Comparison of ENCODE assay signal across 1 cellular context in the genomic region with DNA sequence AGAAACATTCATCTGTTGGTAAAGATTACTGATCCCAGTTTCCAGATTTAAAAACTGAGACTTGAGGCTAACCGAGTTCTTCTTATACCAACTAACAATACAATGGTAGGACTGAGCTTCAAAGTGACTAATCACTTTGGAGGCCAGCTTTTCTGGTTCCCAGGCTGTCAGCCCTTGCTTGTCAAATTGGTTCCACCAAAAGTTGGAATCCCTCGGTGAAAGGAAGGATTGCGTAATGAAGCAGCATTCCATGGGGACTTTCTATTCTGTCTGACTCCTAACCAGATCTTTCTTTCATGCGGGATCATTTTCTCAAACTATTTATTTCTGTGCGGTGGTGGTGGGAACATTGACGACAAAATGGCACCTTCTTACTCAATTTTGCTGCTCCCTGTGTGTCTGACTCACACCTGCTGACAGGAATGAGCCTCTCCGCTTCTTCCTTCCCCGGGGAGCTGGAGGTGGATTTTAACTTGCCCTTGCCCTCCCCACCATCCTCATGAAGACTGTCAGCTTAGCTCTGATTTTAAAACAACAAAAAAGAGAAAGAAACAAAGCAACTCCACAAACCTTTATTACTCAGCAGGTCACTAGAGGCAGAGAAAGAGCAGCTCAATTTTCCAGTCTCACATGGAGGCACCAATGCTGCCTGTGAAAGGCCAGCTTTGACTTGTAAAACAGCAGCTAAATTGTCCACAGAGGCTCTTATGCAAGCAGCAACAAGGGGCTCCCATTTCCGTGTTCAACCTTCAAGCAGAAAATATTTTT.
TF ChIP-seq lines count a peak whose summit lies in the region.

No MANE protein-coding gene starts in this region.

TF ChIP-seq in GM23338, 12 proteins besides CTCF, POLR2A, EP300 and RAD21 (continued from another document):
- TF ChIP-seq, protein P1, sequence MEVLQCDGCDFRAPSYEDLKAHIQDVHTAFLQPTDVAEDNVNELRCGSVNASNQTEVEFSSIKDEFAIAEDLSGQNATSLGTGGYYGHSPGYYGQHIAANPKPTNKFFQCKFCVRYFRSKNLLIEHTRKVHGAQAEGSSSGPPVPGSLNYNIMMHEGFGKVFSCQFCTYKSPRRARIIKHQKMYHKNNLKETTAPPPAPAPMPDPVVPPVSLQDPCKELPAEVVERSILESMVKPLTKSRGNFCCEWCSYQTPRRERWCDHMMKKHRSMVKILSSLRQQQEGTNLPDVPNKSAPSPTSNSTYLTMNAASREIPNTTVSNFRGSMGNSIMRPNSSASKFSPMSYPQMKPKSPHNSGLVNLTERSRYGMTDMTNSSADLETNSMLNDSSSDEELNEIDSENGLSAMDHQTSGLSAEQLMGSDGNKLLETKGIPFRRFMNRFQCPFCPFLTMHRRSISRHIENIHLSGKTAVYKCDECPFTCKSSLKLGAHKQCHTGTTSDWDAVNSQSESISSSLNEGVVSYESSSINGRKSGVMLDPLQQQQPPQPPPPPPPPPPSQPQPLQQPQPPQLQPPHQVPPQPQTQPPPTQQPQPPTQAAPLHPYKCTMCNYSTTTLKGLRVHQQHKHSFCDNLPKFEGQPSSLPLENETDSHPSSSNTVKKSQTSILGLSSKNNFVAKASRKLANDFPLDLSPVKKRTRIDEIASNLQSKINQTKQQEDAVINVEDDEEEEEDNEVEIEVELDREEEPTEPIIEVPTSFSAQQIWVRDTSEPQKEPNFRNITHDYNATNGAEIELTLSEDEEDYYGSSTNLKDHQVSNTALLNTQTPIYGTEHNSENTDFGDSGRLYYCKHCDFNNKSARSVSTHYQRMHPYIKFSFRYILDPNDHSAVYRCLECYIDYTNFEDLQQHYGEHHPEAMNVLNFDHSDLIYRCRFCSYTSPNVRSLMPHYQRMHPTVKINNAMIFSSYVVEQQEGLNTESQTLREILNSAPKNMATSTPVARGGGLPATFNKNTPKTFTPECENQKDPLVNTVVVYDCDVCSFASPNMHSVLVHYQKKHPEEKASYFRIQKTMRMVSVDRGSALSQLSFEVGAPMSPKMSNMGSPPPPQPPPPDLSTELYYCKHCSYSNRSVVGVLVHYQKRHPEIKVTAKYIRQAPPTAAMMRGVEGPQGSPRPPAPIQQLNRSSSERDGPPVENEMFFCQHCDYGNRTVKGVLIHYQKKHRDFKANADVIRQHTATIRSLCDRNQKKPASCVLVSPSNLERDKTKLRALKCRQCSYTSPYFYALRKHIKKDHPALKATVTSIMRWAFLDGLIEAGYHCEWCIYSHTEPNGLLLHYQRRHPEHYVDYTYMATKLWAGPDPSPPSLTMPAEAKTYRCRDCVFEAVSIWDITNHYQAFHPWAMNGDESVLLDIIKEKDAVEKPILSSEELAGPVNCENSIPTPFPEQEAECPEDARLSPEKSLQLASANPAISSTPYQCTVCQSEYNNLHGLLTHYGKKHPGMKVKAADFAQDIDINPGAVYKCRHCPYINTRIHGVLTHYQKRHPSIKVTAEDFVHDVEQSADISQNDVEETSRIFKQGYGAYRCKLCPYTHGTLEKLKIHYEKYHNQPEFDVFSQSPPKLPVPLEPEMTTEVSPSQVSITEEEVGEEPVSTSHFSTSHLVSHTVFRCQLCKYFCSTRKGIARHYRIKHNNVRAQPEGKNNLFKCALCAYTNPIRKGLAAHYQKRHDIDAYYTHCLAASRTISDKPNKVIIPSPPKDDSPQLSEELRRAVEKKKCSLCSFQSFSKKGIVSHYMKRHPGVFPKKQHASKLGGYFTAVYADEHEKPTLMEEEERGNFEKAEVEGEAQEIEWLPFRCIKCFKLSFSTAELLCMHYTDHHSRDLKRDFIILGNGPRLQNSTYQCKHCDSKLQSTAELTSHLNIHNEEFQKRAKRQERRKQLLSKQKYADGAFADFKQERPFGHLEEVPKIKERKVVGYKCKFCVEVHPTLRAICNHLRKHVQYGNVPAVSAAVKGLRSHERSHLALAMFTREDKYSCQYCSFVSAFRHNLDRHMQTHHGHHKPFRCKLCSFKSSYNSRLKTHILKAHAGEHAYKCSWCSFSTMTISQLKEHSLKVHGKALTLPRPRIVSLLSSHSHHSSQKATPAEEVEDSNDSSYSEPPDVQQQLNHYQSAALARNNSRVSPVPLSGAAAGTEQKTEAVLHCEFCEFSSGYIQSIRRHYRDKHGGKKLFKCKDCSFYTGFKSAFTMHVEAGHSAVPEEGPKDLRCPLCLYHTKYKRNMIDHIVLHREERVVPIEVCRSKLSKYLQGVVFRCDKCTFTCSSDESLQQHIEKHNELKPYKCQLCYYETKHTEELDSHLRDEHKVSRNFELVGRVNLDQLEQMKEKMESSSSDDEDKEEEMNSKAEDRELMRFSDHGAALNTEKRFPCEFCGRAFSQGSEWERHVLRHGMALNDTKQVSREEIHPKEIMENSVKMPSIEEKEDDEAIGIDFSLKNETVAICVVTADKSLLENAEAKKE (CRISPR knock-in tag; IDR thresholded peaks at IDR 0.05) = peak; percentile 28; the same call in 1 of the 2 replicates
- TF ChIP-seq, protein P2, sequence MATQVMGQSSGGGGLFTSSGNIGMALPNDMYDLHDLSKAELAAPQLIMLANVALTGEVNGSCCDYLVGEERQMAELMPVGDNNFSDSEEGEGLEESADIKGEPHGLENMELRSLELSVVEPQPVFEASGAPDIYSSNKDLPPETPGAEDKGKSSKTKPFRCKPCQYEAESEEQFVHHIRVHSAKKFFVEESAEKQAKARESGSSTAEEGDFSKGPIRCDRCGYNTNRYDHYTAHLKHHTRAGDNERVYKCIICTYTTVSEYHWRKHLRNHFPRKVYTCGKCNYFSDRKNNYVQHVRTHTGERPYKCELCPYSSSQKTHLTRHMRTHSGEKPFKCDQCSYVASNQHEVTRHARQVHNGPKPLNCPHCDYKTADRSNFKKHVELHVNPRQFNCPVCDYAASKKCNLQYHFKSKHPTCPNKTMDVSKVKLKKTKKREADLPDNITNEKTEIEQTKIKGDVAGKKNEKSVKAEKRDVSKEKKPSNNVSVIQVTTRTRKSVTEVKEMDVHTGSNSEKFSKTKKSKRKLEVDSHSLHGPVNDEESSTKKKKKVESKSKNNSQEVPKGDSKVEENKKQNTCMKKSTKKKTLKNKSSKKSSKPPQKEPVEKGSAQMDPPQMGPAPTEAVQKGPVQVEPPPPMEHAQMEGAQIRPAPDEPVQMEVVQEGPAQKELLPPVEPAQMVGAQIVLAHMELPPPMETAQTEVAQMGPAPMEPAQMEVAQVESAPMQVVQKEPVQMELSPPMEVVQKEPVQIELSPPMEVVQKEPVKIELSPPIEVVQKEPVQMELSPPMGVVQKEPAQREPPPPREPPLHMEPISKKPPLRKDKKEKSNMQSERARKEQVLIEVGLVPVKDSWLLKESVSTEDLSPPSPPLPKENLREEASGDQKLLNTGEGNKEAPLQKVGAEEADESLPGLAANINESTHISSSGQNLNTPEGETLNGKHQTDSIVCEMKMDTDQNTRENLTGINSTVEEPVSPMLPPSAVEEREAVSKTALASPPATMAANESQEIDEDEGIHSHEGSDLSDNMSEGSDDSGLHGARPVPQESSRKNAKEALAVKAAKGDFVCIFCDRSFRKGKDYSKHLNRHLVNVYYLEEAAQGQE (IDR thresholded peaks at IDR 0.05; ENCODE audit: unreplicated experiment) = no peak
